Comparison of ENCODE assay signal across 30 cellular contexts in the genomic region with DNA sequence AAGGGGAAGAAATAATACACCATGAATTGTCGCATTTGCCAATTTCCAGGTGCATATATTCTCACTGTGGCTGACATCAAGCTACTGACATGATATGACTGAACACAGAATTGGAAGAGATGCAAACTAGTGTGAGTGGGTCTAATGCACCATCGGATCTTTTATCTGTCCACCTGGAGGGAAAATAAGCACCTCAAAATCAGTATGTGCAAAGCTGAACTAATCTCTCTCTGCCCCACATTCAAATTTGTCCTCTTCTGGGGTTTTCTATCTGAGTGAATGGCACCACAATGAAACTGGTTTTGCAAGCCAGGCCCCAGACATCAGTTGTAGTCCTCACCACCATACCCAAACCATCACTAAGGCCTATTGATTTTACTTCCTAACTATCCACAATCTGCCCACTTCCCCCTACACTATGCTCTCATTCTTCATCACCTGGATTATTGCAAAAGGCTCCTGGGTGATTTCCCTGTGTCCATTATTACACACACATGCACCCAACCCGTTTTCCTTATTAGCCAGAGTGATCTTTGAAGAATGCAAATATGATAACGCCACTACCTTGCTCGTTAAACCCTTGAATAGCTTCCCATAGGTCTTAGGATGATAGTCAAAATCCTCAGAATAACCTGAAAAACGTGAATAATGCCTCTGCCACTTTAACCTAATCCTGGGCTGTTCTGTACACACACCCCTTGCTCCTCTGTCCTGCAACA.
"Had no signal": no experiment of that assay in that cellular context is flagged by ENCODE, and none has a peak within 500 bp of the region (broad histone marks: within the 10 kb centered on the region; RNA-seq: fewer than 3 reads in every experiment).

No MANE protein-coding gene starts in this region.

- H3K4me3 ChIP-seq: ascending aorta, breast epithelium, cardiac muscle cell, colonic mucosa had no signal

- H3K27ac ChIP-seq: ascending aorta, breast epithelium, cardiac muscle cell, colonic mucosa, WERI-Rb-1 had no signal

- H3K27me3 ChIP-seq: ascending aorta, breast epithelium, cardiac muscle cell, colonic mucosa had no signal

- H3K4me1 ChIP-seq: ascending aorta, breast epithelium had no signal

- H3K27ac Mint-ChIP-seq: activated B cell treated with CpG ODN at 0.5 μM for 24 hours; activated CD8-positive, alpha-beta T cell treated with anti-CD3 and anti-CD28 coated beads for 36 hours; activated naive CD4-positive, alpha-beta T cell treated with anti-CD3 and anti-CD28 coated beads, Interleukin-2, amount 10 ng/mL, durations not matched to agents 7 days and 5 days; activated naive CD4-positive, alpha-beta T cell treated with anti-CD3 and anti-CD28 coated beads, Interleukin-2, amount 50 U/mL, for 72 hours; activated naive CD8-positive, alpha-beta T cell treated with anti-CD3 and anti-CD28 coated beads, Interleukin-2, amount 10 ng/mL, durations not matched to agents 7 days and 5 days; activated T-helper 2 cell treated with anti-CD3 and anti-CD28 coated beads, Interferon-gamma antibody, Interleukin-2, Interleukin-4, amounts not matched to agents 10 μg/mL and 5 μg/mL and 100 μg/mL, durations not matched to agents 14 hours and 24 hours and 36 hours; brain; T-helper 17 cell; T-helper 2 cell treated with Interferon-gamma antibody and Interleukin-4, amounts not matched to agents 5 μg/mL and 100 μg/mL, for 36 hours had no signal

- H3K9me3 Mint-ChIP-seq: activated CD8-positive, alpha-beta T cell treated with anti-CD3 and anti-CD28 coated beads for 36 hours; activated naive CD4-positive, alpha-beta T cell treated with anti-CD3 and anti-CD28 coated beads, Interleukin-2, amount 10 ng/mL, durations not matched to agents 7 days and 5 days; activated naive CD4-positive, alpha-beta T cell treated with anti-CD3 and anti-CD28 coated beads, Interleukin-2, amount 50 U/mL, for 72 hours; activated naive CD8-positive, alpha-beta T cell treated with anti-CD3 and anti-CD28 coated beads, Interleukin-2, amount 10 ng/mL, durations not matched to agents 7 days and 5 days; activated T-cell treated with anti-CD3 and anti-CD28 coated beads, Interleukin-2, amount 50 U/mL, for 4 hours; activated T-helper 2 cell treated with anti-CD3 and anti-CD28 coated beads, Interferon-gamma antibody, Interleukin-2, Interleukin-4, amounts not matched to agents 10 μg/mL and 5 μg/mL and 100 μg/mL, durations not matched to agents 14 hours and 24 hours and 36 hours; T-helper 2 cell treated with Interferon-gamma antibody and Interleukin-4, amounts not matched to agents 5 μg/mL and 100 μg/mL, for 36 hours had no signal

- H3K4me3 Mint-ChIP-seq: activated B cell treated with CpG ODN at 0.5 μM for 24 hours; activated CD8-positive, alpha-beta T cell treated with anti-CD3 and anti-CD28 coated beads for 36 hours; activated naive CD4-positive, alpha-beta T cell treated with anti-CD3 and anti-CD28 coated beads, Interleukin-2, amount 10 ng/mL, durations not matched to agents 7 days and 5 days; activated naive CD8-positive, alpha-beta T cell treated with anti-CD3 and anti-CD28 coated beads, Interleukin-2, amount 10 ng/mL, durations not matched to agents 7 days and 5 days; activated T-cell treated with anti-CD3 and anti-CD28 coated beads, Interleukin-2, amount 50 U/mL, for 4 hours; brain; T-helper 17 cell; T-helper 2 cell treated with Interferon-gamma antibody and Interleukin-4, amounts not matched to agents 5 μg/mL and 100 μg/mL, for 36 hours had no signal

- H3K9me3 ChIP-seq: ascending aorta, breast epithelium, colonic mucosa had no signal

- FAIRE-seq: frontal cortex had no signal

- H3K27me3 Mint-ChIP-seq: activated B cell treated with CpG ODN at 0.5 μM for 24 hours; activated CD8-positive, alpha-beta T cell treated with anti-CD3 and anti-CD28 coated beads for 36 hours; activated naive CD4-positive, alpha-beta T cell treated with anti-CD3 and anti-CD28 coated beads, Interleukin-2, amount 10 ng/mL, durations not matched to agents 7 days and 5 days; activated naive CD8-positive, alpha-beta T cell treated with anti-CD3 and anti-CD28 coated beads, Interleukin-2, amount 10 ng/mL, durations not matched to agents 7 days and 5 days; T-helper 17 cell had no signal

- H3K4me1 Mint-ChIP-seq: activated B cell treated with CpG ODN at 0.5 μM for 24 hours; activated naive CD4-positive, alpha-beta T cell treated with anti-CD3 and anti-CD28 coated beads, Interleukin-2, amount 10 ng/mL, durations not matched to agents 7 days and 5 days; activated naive CD8-positive, alpha-beta T cell treated with anti-CD3 and anti-CD28 coated beads, Interleukin-2, amount 10 ng/mL, durations not matched to agents 7 days and 5 days; brain; T-helper 17 cell had no signal

- DNase-seq: activated B cell treated with CpG ODN at 0.5 μM for 24 hours; activated CD4-positive, alpha-beta T cell treated with anti-CD3 and anti-CD28 coated beads for 48 hours; activated CD4-positive, alpha-beta T cell treated with anti-CD3 and anti-CD28 coated beads, Interleukin-2, amount 50 U/mL, for 1 hour; activated CD4-positive, alpha-beta T cell treated with anti-CD3 and anti-CD28 coated beads, Interleukin-2, amount 50 U/mL, for 48 hours; activated CD8-positive, alpha-beta memory T cell treated with anti-CD3 and anti-CD28 coated beads for 24 hours; activated CD8-positive, alpha-beta T cell treated with anti-CD3 and anti-CD28 coated beads for 36 hours; activated effector memory CD4-positive, alpha-beta T cell treated with anti-CD3 and anti-CD28 coated beads, Interleukin-2, amount 50 U/mL, for 16 hours; activated naive CD4-positive, alpha-beta T cell treated with anti-CD3 and anti-CD28 coated beads, Interleukin-2, amount 10 ng/mL, durations not matched to agents 7 days and 5 days; activated naive CD8-positive, alpha-beta T cell treated with anti-CD3 and anti-CD28 coated beads, Interleukin-2, amount 10 ng/mL, durations not matched to agents 7 days and 5 days; activated T-cell treated with anti-CD3 and anti-CD28 coated beads, Interleukin-2, amount 50 U/mL, for 4 hours; central memory CD4-positive, alpha-beta T cell; cerebellar nuclear complex; effector CD8-positive, alpha-beta T cell; foreskin fibroblast; head of caudate nucleus; T-helper 1 cell; T-helper 17 cell; T1000; WERI-Rb-1 had no signal

- H3K36me3 Mint-ChIP-seq: activated naive CD4-positive, alpha-beta T cell treated with anti-CD3 and anti-CD28 coated beads, Interleukin-2, amount 10 ng/mL, durations not matched to agents 7 days and 5 days; activated naive CD4-positive, alpha-beta T cell treated with anti-CD3 and anti-CD28 coated beads, Interleukin-2, amount 50 U/mL, for 72 hours; activated naive CD8-positive, alpha-beta T cell treated with anti-CD3 and anti-CD28 coated beads, Interleukin-2, amount 10 ng/mL, durations not matched to agents 7 days and 5 days had no signal

- H3K36me3 ChIP-seq: ascending aorta, breast epithelium, cardiac muscle cell, colonic mucosa, WERI-Rb-1 had no signal

- ATAC-seq: activated CD4-positive, CD25-positive, alpha-beta regulatory T cell treated with anti-CD3 and anti-CD28 coated beads, Interleukin-2, amount 50 U/mL, for 24 hours; activated CD8-positive, alpha-beta T cell treated with anti-CD3 and anti-CD28 coated beads for 36 hours; activated T-cell treated with anti-CD3 and anti-CD28 coated beads, Interleukin-2, amount 50 U/mL, for 4 hours; esophagus mucosa; T-helper 17 cell had no signal
